8 cellular contexts compared by ENCODE assay signal in the genomic region with DNA sequence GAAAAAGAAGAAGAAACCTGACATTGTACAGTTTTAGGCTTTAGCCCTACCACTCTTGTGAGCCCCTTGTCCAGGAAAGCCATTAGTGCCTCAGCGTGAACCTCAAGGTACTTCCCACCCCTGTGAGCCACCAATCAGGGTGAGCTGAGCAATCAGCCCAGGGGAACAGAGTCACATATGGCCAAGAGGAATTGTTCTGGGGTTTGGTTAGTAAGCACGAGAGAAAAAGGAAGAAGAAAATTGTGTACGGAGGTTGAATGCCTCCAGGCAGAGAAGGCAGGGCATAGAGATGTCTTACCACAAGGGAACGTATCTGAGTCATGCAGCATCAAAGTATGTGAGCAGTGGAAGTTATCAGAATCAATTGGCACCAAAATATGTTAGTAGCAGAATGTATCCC. TPM values are rescaled to one million over a fixed set of nuclear protein-coding genes. Genes with fewer than 3 reads are reported as not detected.
A peak's percentile ranks its signal among the peaks of the same experiment; 100 is the strongest.
DNase-seq lines count a peak whose midpoint lies in the region; ATAC-seq and TF ChIP-seq lines count a peak whose summit lies in the region.

No MANE protein-coding gene starts in this region.

- H3K4me3 ChIP-seq in BJ (ENCODE audit: low read depth, low read length): no peak overlapping the region

- POLR2A ChIA-PET in BJ (lab: Charles Lee): no interaction called here

- TF ChIP-seq CTCF in BJ (IDR thresholded peaks at IDR 0.05; ENCODE audit: insufficient read depth, low read depth, low read length) (no peak), glutamatergic neuron (IDR thresholded peaks at IDR 0.05; ENCODE audit: partially characterized antibody, unreplicated experiment) (no peak), osteocyte (IDR thresholded peaks at IDR 0.05) (no peak)

- H3K9me3 Mint-ChIP-seq in glutamatergic neuron (ENCODE audit: unreplicated experiment) (no peaks in the 10 kb centered on the region), osteocyte (ENCODE audit: unreplicated experiment) (peaks cover 4% of the 10 kb centered on the region)

- DNase-seq in BJ (ENCODE audit: low read depth) (peak; percentile 56), H4 (ENCODE audit: low spot score) (peak; percentile 24), SIG-M5 (lab: John Stamatoyannopoulos, UW) (peak; percentile 35), glutamatergic neuron (no peak), NCI-H2081 treated with DMSO at 0.1 percent for 48 hours (lab: John Stamatoyannopoulos, UW) (no peak), osteocyte (ENCODE audit: extremely low spot score, unreplicated experiment) (no peak), HuH-7 (ENCODE audit: low spot score) (no peak)

- no peaks in the 10 kb centered on the region for H3K27me3 Mint-ChIP-seq in glutamatergic neuron (ENCODE audit: unreplicated experiment)
- H3K27me3 Mint-ChIP-seq in osteocyte (ENCODE audit: unreplicated experiment): no peaks in the 10 kb centered on the region

- H3K36me3 Mint-ChIP-seq in glutamatergic neuron (ENCODE audit: unreplicated experiment) (peaks cover 7% of the 10 kb centered on the region), osteocyte (ENCODE audit: unreplicated experiment) (no peaks in the 10 kb centered on the region)

- H3K36me3 ChIP-seq in BJ (ENCODE audit: control insufficient read depth, insufficient read depth, low read length): no peaks in the 10 kb centered on the region

- no peak for ATAC-seq in HG03354 (IDR thresholded peaks at IDR 0.05; ENCODE audit: poor library complexity, severe bottlenecking, unreplicated experiment)

- H3K4me3 Mint-ChIP-seq in glutamatergic neuron (ENCODE audit: unreplicated experiment) (peak overlapping the region; percentile 60), osteocyte (ENCODE audit: unreplicated experiment) (no peak overlapping the region)

- CTCF ChIA-PET in BJ (lab: Yijun Ruan, JAX): interaction anchor here (0.7 kb wide), 1 partner anchor 23 kb away, joined by 3 read pairs; no protein-coding TSS in a partner anchor

- H3K27me3 ChIP-seq in BJ (ENCODE audit: control insufficient read depth, insufficient read depth, low read length): no peaks in the 10 kb centered on the region

- H3K4me1 Mint-ChIP-seq in glutamatergic neuron (ENCODE audit: low read depth, unreplicated experiment) (peaks cover 10% of the 10 kb centered on the region), osteocyte (ENCODE audit: unreplicated experiment) (peaks cover 11% of the 10 kb centered on the region)

- H3K27ac Mint-ChIP-seq in glutamatergic neuron (ENCODE audit: unreplicated experiment) (peak overlapping the region; percentile 87), osteocyte (ENCODE audit: unreplicated experiment) (no peak overlapping the region)

RNA-seq across cellular contexts. Expression of gene ARHGAP12, which starts 33.0 kb away (rescaled TPM):
- 7.5 and 16.5 TPM in 2 replicates for polyA plus RNA-seq in BJ (2011; rRNA removed)
- polyA minus RNA-seq in BJ (2011; rRNA and poly(A)+ RNA removed): 13.8 and 13.9 TPM in 2 replicates
- 18.6 and 18.7 TPM in 2 replicates for total RNA-seq in H4 (2014; rRNA removed; shearing (Covaris generic))
- total RNA-seq in glutamatergic neuron (ENCODE audit: unreplicated experiment): 41.9 TPM
- 18.8 and 20.8 TPM in 2 replicates for total RNA-seq in osteocyte

Comparison
In these comparisons a context has a peak if more than half of its experiments do, and no peak if none do; other contexts are left out.
1. DNase-seq: peak in BJ (single experiment), H4 (single experiment) and SIG-M5 (single experiment); none in glutamatergic neuron (single experiment), NCI-H2081 treated with DMSO at 0.1 percent for 48 hours (single experiment), osteocyte (single experiment) and HuH-7 (single experiment).